ENCODE assay signal across 1 cellular context in genomic region chr11:59560702-59561469, GRCh38.
A peak's percentile ranks its signal among the peaks of the same experiment; 100 is the strongest.
TF ChIP-seq lines count a peak whose summit lies in the region.

No MANE protein-coding gene starts in this region.

TF ChIP-seq in HepG2, 621 proteins besides CTCF, POLR2A, EP300 and RAD21 (continued from another document and continues in another):
- TF ChIP-seq, protein P1, sequence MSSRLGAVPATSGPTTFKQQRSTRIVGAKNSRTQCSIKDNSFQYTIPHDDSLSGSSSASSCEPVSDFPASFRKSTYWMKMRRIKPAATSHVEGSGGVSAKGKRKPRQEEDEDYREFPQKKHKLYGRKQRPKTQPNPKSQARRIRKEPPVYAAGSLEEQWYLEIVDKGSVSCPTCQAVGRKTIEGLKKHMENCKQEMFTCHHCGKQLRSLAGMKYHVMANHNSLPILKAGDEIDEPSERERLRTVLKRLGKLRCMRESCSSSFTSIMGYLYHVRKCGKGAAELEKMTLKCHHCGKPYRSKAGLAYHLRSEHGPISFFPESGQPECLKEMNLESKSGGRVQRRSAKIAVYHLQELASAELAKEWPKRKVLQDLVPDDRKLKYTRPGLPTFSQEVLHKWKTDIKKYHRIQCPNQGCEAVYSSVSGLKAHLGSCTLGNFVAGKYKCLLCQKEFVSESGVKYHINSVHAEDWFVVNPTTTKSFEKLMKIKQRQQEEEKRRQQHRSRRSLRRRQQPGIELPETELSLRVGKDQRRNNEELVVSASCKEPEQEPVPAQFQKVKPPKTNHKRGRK (CRISPR knock-in tag; IDR thresholded peaks at IDR 0.05), result peak; percentile 8; the same call in 1 of the 2 replicates
- TF ChIP-seq, protein P2, sequence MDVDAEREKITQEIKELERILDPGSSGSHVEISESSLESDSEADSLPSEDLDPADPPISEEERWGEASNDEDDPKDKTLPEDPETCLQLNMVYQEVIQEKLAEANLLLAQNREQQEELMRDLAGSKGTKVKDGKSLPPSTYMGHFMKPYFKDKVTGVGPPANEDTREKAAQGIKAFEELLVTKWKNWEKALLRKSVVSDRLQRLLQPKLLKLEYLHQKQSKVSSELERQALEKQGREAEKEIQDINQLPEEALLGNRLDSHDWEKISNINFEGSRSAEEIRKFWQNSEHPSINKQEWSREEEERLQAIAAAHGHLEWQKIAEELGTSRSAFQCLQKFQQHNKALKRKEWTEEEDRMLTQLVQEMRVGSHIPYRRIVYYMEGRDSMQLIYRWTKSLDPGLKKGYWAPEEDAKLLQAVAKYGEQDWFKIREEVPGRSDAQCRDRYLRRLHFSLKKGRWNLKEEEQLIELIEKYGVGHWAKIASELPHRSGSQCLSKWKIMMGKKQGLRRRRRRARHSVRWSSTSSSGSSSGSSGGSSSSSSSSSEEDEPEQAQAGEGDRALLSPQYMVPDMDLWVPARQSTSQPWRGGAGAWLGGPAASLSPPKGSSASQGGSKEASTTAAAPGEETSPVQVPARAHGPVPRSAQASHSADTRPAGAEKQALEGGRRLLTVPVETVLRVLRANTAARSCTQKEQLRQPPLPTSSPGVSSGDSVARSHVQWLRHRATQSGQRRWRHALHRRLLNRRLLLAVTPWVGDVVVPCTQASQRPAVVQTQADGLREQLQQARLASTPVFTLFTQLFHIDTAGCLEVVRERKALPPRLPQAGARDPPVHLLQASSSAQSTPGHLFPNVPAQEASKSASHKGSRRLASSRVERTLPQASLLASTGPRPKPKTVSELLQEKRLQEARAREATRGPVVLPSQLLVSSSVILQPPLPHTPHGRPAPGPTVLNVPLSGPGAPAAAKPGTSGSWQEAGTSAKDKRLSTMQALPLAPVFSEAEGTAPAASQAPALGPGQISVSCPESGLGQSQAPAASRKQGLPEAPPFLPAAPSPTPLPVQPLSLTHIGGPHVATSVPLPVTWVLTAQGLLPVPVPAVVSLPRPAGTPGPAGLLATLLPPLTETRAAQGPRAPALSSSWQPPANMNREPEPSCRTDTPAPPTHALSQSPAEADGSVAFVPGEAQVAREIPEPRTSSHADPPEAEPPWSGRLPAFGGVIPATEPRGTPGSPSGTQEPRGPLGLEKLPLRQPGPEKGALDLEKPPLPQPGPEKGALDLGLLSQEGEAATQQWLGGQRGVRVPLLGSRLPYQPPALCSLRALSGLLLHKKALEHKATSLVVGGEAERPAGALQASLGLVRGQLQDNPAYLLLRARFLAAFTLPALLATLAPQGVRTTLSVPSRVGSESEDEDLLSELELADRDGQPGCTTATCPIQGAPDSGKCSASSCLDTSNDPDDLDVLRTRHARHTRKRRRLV (CRISPR knock-in tag; IDR thresholded peaks at IDR 0.05), result no peak
- no peak for TF ChIP-seq SP4 (CRISPR knock-in tag; IDR thresholded peaks at IDR 0.05)
- no peak for TF ChIP-seq ZFP36L1 (CRISPR knock-in tag; IDR thresholded peaks at IDR 0.05)
- no peak for TF ChIP-seq ZNF207 (IDR thresholded peaks at IDR 0.05; ENCODE audit: borderline replicate concordance)
- TF ChIP-seq, protein P3, sequence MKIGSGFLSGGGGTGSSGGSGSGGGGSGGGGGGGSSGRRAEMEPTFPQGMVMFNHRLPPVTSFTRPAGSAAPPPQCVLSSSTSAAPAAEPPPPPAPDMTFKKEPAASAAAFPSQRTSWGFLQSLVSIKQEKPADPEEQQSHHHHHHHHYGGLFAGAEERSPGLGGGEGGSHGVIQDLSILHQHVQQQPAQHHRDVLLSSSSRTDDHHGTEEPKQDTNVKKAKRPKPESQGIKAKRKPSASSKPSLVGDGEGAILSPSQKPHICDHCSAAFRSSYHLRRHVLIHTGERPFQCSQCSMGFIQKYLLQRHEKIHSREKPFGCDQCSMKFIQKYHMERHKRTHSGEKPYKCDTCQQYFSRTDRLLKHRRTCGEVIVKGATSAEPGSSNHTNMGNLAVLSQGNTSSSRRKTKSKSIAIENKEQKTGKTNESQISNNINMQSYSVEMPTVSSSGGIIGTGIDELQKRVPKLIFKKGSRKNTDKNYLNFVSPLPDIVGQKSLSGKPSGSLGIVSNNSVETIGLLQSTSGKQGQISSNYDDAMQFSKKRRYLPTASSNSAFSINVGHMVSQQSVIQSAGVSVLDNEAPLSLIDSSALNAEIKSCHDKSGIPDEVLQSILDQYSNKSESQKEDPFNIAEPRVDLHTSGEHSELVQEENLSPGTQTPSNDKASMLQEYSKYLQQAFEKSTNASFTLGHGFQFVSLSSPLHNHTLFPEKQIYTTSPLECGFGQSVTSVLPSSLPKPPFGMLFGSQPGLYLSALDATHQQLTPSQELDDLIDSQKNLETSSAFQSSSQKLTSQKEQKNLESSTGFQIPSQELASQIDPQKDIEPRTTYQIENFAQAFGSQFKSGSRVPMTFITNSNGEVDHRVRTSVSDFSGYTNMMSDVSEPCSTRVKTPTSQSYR (CRISPR knock-in tag; IDR thresholded peaks at IDR 0.05; ENCODE audit: borderline replicate concordance), result peak; percentile 74
- no peak for TF ChIP-seq TBL1XR1 (IDR thresholded peaks at IDR 0.05; ENCODE audit: borderline replicate concordance, low read length, partially characterized antibody)
- TF ChIP-seq, protein P4, sequence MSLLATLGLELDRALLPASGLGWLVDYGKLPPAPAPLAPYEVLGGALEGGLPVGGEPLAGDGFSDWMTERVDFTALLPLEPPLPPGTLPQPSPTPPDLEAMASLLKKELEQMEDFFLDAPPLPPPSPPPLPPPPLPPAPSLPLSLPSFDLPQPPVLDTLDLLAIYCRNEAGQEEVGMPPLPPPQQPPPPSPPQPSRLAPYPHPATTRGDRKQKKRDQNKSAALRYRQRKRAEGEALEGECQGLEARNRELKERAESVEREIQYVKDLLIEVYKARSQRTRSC (CRISPR knock-in tag; IDR thresholded peaks at IDR 0.05; ENCODE audit: low read depth), result no peak
- TF ChIP-seq, protein P5, sequence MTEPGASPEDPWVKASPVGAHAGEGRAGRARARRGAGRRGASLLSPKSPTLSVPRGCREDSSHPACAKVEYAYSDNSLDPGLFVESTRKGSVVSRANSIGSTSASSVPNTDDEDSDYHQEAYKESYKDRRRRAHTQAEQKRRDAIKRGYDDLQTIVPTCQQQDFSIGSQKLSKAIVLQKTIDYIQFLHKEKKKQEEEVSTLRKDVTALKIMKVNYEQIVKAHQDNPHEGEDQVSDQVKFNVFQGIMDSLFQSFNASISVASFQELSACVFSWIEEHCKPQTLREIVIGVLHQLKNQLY (CRISPR knock-in tag; IDR thresholded peaks at IDR 0.05), result no peak
- TF ChIP-seq, protein P6, sequence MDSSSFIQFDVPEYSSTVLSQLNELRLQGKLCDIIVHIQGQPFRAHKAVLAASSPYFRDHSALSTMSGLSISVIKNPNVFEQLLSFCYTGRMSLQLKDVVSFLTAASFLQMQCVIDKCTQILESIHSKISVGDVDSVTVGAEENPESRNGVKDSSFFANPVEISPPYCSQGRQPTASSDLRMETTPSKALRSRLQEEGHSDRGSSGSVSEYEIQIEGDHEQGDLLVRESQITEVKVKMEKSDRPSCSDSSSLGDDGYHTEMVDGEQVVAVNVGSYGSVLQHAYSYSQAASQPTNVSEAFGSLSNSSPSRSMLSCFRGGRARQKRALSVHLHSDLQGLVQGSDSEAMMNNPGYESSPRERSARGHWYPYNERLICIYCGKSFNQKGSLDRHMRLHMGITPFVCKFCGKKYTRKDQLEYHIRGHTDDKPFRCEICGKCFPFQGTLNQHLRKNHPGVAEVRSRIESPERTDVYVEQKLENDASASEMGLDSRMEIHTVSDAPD (CRISPR knock-in tag; IDR thresholded peaks at IDR 0.05), result no peak
- TF ChIP-seq, protein P7, sequence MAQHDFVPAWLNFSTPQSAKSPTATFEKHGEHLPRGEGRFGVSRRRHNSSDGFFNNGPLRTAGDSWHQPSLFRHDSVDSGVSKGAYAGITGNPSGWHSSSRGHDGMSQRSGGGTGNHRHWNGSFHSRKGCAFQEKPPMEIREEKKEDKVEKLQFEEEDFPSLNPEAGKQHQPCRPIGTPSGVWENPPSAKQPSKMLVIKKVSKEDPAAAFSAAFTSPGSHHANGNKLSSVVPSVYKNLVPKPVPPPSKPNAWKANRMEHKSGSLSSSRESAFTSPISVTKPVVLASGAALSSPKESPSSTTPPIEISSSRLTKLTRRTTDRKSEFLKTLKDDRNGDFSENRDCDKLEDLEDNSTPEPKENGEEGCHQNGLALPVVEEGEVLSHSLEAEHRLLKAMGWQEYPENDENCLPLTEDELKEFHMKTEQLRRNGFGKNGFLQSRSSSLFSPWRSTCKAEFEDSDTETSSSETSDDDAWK (CRISPR knock-in tag; IDR thresholded peaks at IDR 0.05), result no peak
- TF ChIP-seq TOPORS (CRISPR knock-in tag; IDR thresholded peaks at IDR 0.05), result no peak
- TF ChIP-seq, protein P8, sequence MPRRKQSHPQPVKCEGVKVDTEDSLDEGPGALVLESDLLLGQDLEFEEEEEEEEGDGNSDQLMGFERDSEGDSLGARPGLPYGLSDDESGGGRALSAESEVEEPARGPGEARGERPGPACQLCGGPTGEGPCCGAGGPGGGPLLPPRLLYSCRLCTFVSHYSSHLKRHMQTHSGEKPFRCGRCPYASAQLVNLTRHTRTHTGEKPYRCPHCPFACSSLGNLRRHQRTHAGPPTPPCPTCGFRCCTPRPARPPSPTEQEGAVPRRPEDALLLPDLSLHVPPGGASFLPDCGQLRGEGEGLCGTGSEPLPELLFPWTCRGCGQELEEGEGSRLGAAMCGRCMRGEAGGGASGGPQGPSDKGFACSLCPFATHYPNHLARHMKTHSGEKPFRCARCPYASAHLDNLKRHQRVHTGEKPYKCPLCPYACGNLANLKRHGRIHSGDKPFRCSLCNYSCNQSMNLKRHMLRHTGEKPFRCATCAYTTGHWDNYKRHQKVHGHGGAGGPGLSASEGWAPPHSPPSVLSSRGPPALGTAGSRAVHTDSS (CRISPR knock-in tag; conservative IDR thresholded peaks at IDR 0.05), result no peak
- TF ChIP-seq TBX2 (CRISPR knock-in tag; IDR thresholded peaks at IDR 0.05; ENCODE audit: borderline replicate concordance), result no peak
- no peak for TF ChIP-seq ZHX1 (CRISPR knock-in tag; IDR thresholded peaks at IDR 0.05; ENCODE audit: low read depth)
- TF ChIP-seq PREB (CRISPR knock-in tag; IDR thresholded peaks at IDR 0.05), result no peak
- TF ChIP-seq RXRA (CRISPR knock-in tag; IDR thresholded peaks at IDR 0.05), result no peak
- no peak for TF ChIP-seq PPARG (CRISPR knock-in tag; conservative IDR thresholded peaks at IDR 0.05)
- no peak for TF ChIP-seq ZNF18 (CRISPR knock-in tag; IDR thresholded peaks at IDR 0.05; ENCODE audit: insufficient replicate concordance)
- TF ChIP-seq PRMT3 (CRISPR knock-in tag; IDR thresholded peaks at IDR 0.05; ENCODE audit: borderline replicate concordance, low read depth), result no peak
- TF ChIP-seq MAFK (conservative IDR thresholded peaks at IDR 0.05 in 1 of 2, IDR thresholded peaks at IDR 0.05 in 1 of 2; ENCODE audit: low read length in 2 of 2), result no peak
- 0 out of 2 replicates have a peak, but pooled peaks have one; percentile 12 for TF ChIP-seq ZNF605 (CRISPR knock-in tag; IDR thresholded peaks at IDR 0.05)
- TF ChIP-seq, protein P9, sequence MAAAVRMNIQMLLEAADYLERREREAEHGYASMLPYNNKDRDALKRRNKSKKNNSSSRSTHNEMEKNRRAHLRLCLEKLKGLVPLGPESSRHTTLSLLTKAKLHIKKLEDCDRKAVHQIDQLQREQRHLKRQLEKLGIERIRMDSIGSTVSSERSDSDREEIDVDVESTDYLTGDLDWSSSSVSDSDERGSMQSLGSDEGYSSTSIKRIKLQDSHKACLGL (CRISPR knock-in tag; IDR thresholded peaks at IDR 0.05), result 0 out of 2 replicates have a peak, but pooled peaks have one; percentile 26
- TF ChIP-seq, protein P10, sequence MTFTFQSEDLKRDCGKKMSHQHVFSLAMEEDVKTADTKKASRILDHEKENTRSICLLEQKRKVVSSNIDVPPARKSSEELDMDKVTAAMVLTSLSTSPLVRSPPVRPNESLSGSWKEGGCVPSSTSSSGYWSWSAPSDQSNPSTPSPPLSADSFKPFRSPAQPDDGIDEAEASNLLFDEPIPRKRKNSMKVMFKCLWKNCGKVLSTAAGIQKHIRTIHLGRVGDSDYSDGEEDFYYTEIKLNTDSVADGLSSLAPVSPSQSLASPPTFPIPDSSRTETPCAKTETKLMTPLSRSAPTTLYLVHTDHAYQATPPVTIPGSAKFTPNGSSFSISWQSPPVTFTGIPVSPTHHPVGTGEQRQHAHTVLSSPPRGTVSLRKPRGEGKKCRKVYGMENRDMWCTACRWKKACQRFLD (CRISPR knock-in tag; IDR thresholded peaks at IDR 0.05; ENCODE audit: borderline replicate concordance), result no peak
- no peak for TF ChIP-seq KLF11 (CRISPR knock-in tag; IDR thresholded peaks at IDR 0.05)
- TF ChIP-seq BCL6 (CRISPR knock-in tag; IDR thresholded peaks at IDR 0.05), result no peak
